Comparison of ENCODE assay signal across 13 cellular contexts in genomic region chr10:71801357-71801756, GRCh38. TPM values are rescaled to one million over a fixed set of nuclear protein-coding genes. Genes with fewer than 3 reads are reported as not detected.
DNase-seq lines count a peak whose midpoint lies in the region; ATAC-seq, FAIRE-seq and TF ChIP-seq lines count a peak whose summit lies in the region.
"Had no signal": no experiment of that assay in that cellular context is flagged by ENCODE, and none has a peak within 500 bp of the region (broad histone marks: within the 10 kb centered on the region; RNA-seq: fewer than 3 reads in every experiment).

No MANE protein-coding gene starts in this region.

- H3K4me2 ChIP-seq in GM12878 (ENCODE audit: control insufficient read depth, insufficient read depth), result peak overlapping the region; percentile 18; the same call in 1 of the 2 replicates

- no peak overlapping the region for H2AFZ ChIP-seq in GM12878 (ENCODE audit: control insufficient read depth, low read depth, low read length)

- ATAC-seq in GM18867 (IDR thresholded peaks at IDR 0.05; ENCODE audit: unreplicated experiment) (peak; percentile 85), GM21717 (IDR thresholded peaks at IDR 0.05; ENCODE audit: unreplicated experiment) (peak; percentile 88), HG03432 (IDR thresholded peaks at IDR 0.05; ENCODE audit: unreplicated experiment) (peak; percentile 90), GM12878 (peak; percentile 95)

- SMC1A ChIA-PET in GM12878 (lab: Charles Lee; ENCODE audit: uncharacterized antibody, unreplicated experiment), result interaction anchor here (0.9 kb wide), 1 partner anchor 35 kb away, joined by 3 read pairs; no protein-coding TSS in a partner anchor

- no peak overlapping the region for H3K9ac ChIP-seq in GM12878 (ENCODE audit: control insufficient read depth, insufficient read depth, low read length)

- H3K4me1 ChIP-seq in GM12878 (ENCODE audit: control insufficient read depth, insufficient read depth, low read length), result peaks cover 14% of the 10 kb centered on the region
- H3K4me1 ChIP-seq: prostate gland had no signal

- H3K4me3 ChIP-seq in GM12878 (no peak overlapping the region), dorsolateral prefrontal cortex (no peak overlapping the region)
- H3K4me3 ChIP-seq: prostate gland had no signal

- TF ChIP-seq RAD21 in GM12878 (IDR thresholded peaks at IDR 0.05; ENCODE audit: insufficient read depth, low read depth, low read length), result no peak

- peak; percentile 95 for FAIRE-seq in GM12878 (lab: Jason Lieb, UNC)

- no peaks in the 10 kb centered on the region for H3K9me3 ChIP-seq in GM12878 (replicated peaks; ENCODE audit: control insufficient read depth, insufficient read depth, low read length)
- H3K9me3 ChIP-seq: prostate gland had no signal

- no peaks in the 10 kb centered on the region for H3K27me3 ChIP-seq in GM12878 (replicated peaks in 1 of 2; ENCODE audit: control insufficient read depth in 2 of 2, insufficient read depth in 2 of 2, low read length in 1 of 2)
- H3K27me3 ChIP-seq in dorsolateral prefrontal cortex, result no peaks in the 10 kb centered on the region

- in situ Hi-C loops in GM12878 (cut with MboI), result no loop called here

- CTCF ChIA-PET in GM12878 (lab: Yijun Ruan, JAX), result interaction anchor here (1.3 kb wide), 3 partner anchors 27 to 95 kb away, joined by 3 to 4 read pairs (median 3); no protein-coding TSS in a partner anchor

- TF ChIP-seq POLR2A in GM12878 (IDR thresholded peaks at IDR 0.05; ENCODE audit: low read depth, low read length), result no peak

- no peaks in the 10 kb centered on the region for H3K36me3 ChIP-seq in GM12878 (ENCODE audit: control insufficient read depth in 2 of 2, insufficient read depth in 2 of 2, low read length in 1 of 2)
- H3K36me3 ChIP-seq: prostate gland had no signal

- H3K27ac ChIP-seq in GM12878 (ENCODE audit: control insufficient read depth, insufficient read depth), result 0 out of 2 replicates have a peak overlapping the region, but pooled peaks have one; percentile 12
- H3K27ac ChIP-seq in dorsolateral prefrontal cortex, result peak overlapping the region in 3 of 59 donors; percentile 18 to 27 (median 24)
- H3K27ac ChIP-seq: prostate gland had no signal

- RAD21 ChIA-PET in GM12878 (lab: Charles Lee; ENCODE audit: unreplicated experiment), result no interaction called here

- TF ChIP-seq CTCF in GM12878 (IDR thresholded peaks at IDR 0.05 in 2 of 3, conservative IDR thresholded peaks at IDR 0.05 in 1 of 3; ENCODE audit: control insufficient read depth in 2 of 3, extremely low read depth in 1 of 3, insufficient read depth in 1 of 3, low read depth in 3 of 3, low read length in 3 of 3) (no peak), dorsolateral prefrontal cortex (IDR thresholded peaks at IDR 0.05 in 54 of 56, conservative IDR thresholded peaks at IDR 0.05 in 2 of 56; ENCODE audit: low read depth in 1 of 56, partially characterized antibody in 56 of 56) (no peak)

- no peaks in the 10 kb centered on the region for H4K20me1 ChIP-seq in GM12878 (ENCODE audit: control insufficient read depth, insufficient read depth)

- intact Hi-C loops in GM12878 (cut with micrococcal nuclease; ENCODE audit: unreplicated experiment) (no loop called here), dorsolateral prefrontal cortex (cut with DNase I) (no loop called here)

- peak; percentile 70 for DNase-seq in GM12878 (ENCODE audit: low read depth, low spot score)
- DNase-seq in AG08395 (ENCODE audit: low spot score), result no peak
- DNase-seq in CD1c-positive myeloid dendritic cell (ENCODE audit: extremely low spot score), result no peak
- no peak for DNase-seq in activated CD4-positive, alpha-beta T cell treated with anti-CD3 and anti-CD28 coated beads, Interleukin-2, amount 50 U/mL, for 48 hours
- DNase-seq in dorsolateral prefrontal cortex, result no peak
- DNase-seq: activated CD4-positive, alpha-beta T cell treated with anti-CD3 and anti-CD28 coated beads, Interleukin-2, amount 50 U/mL, for 4 hours; erythroblast; kidney glomerular epithelial cell; NCI-H1417 had no signal

- no peak for TF ChIP-seq EP300 in GM12878 (IDR thresholded peaks at IDR 0.05; ENCODE audit: borderline replicate concordance in 1 of 2, control insufficient read depth in 1 of 2, low read depth in 2 of 2, low read length in 2 of 2)

- no TSS peak for BruUV-seq in GM12878 (replicated peaks; lab: Mats Ljungman, UMichigan)

- no peaks in the 10 kb centered on the region for H3K79me2 ChIP-seq in GM12878 (ENCODE audit: control insufficient read depth, insufficient read depth, low read length)

- WGBS in GM12878 (ENCODE audit: insufficient coverage, insufficient replicate concordance, low lambda C conversion rate, missing lambda C conversion rate), result 21% methylated on average over 9 of the region's 9 CpGs

- POLR2A ChIA-PET in GM12878 (lab: Charles Lee), result interaction anchor here (0.8 kb wide), 1 partner anchor 15 kb away, joined by 6 read pairs; no protein-coding TSS in a partner anchor

TF ChIP-seq in GM12878, 131 proteins besides CTCF, POLR2A, EP300 and RAD21 (continues in another document):
- TF ChIP-seq MLLT1 (IDR thresholded peaks at IDR 0.05) (no peak), GATAD2B (conservative IDR thresholded peaks at IDR 0.05; ENCODE audit: low read depth) (no peak), DPF2 (IDR thresholded peaks at IDR 0.05) (peak; percentile 25; the same call in 1 of the 2 replicates), ZNF274 (IDR thresholded peaks at IDR 0.05; ENCODE audit: insufficient read depth, insufficient read length) (no peak), NR2C1 (IDR thresholded peaks at IDR 0.05) (no peak), ZNF622 (IDR thresholded peaks at IDR 0.05) (no peak), ATF2 (IDR thresholded peaks at IDR 0.05; ENCODE audit: low read length) (no peak; the same call in 1 of the 2 replicates), RUNX3 (IDR thresholded peaks at IDR 0.05; ENCODE audit: low read length) (no peak; the same call in 1 of the 2 replicates)

RNA-seq across cellular contexts. Expression of gene VSIR, which starts 28.0 kb away (rescaled TPM):
- 68.6 and 75.4 TPM in 2 replicates for total RNA-seq in GM12878 (2013; cell fraction: nucleolus; rRNA removed)
- total RNA-seq in GM12878 (2014; rRNA removed) (8.6 and 14.7 TPM in 2 replicates), GM12878 (2014; rRNA removed; fragmentation: Illumina TruSeq; extraction: Trizol) (5.1 and 5.9 TPM in 2 replicates), GM12878 (2021) (12.1 and 12.5 TPM in 2 replicates), dorsolateral prefrontal cortex (100 to 1,000 TPM in 4 of 120 experiments, 10 to 100 TPM in 116; 23.3 to 173 (median 52.8) TPM)
- 3.6 TPM for polyA plus RNA-seq in GM12878 (2011; ENCODE audit: low read depth)
- polyA plus RNA-seq in GM12878 (2011; rRNA removed) (0.78 and 2.4 TPM in 2 replicates), GM12878 (2014; fragmentation: Illumina TruSeq; extraction: Trizol) (0.76 and 6.3 TPM in 2 replicates), GM12878 (2014; fragmentation: Nextera tagmentation; extraction: Ambion mirVana) (under 1 TPM; 0.19 to 0.24 TPM), GM12878 (2014; rRNA removed) (8.5 and 10.4 TPM in 2 replicates), GM12878 (2016; fragmentation: Nextera tagmentation; extraction: Ambion mirVana) (1 to 10 TPM; 7.0 to 9.2 TPM)
- polyA plus RNA-seq in GM12878 (2011; cell fraction: cytosol; rRNA removed), result 2.7 and 3.3 TPM in 2 replicates
- 5.1 and 6.0 TPM in 2 replicates for polyA plus RNA-seq in GM12878 (2011; cell fraction: nucleus; rRNA removed)
- 9.2 and 12.0 TPM in 2 replicates for polyA plus RNA-seq in GM12878 (2012)
- polyA minus RNA-seq in GM12878 (2011; rRNA and poly(A)+ RNA removed), result 2.6 and 5.9 TPM in 2 replicates
- 0.67 and 0.94 TPM in 2 replicates for polyA minus RNA-seq in GM12878 (2011; cell fraction: cytosol; rRNA and poly(A)+ RNA removed)
- 4.0 and 4.9 TPM in 2 replicates for polyA minus RNA-seq in GM12878 (2011; cell fraction: nucleus; rRNA and poly(A)+ RNA removed)

RNA-seq across cellular contexts. Expression of gene PSAP, which starts 49.7 kb away (rescaled TPM):
- total RNA-seq in GM12878 (2013; cell fraction: nucleolus; rRNA removed), result 269 and 285 TPM in 2 replicates
- total RNA-seq in GM12878 (2014; rRNA removed) (287 and 299 TPM in 2 replicates), GM12878 (2014; rRNA removed; fragmentation: Illumina TruSeq; extraction: Trizol) (178 and 179 TPM in 2 replicates), GM12878 (2021) (336 and 346 TPM in 2 replicates), dorsolateral prefrontal cortex (1,000 to 10,000 TPM; 1,158 to 1,954 (median 1,559) TPM)
- polyA plus RNA-seq in GM12878 (2011; ENCODE audit: low read depth), result 193 TPM
- polyA plus RNA-seq in GM12878 (2011; rRNA removed) (190 and 232 TPM in 2 replicates), GM12878 (2014; fragmentation: Illumina TruSeq; extraction: Trizol) (251 and 258 TPM in 2 replicates), GM12878 (2014; fragmentation: Nextera tagmentation; extraction: Ambion mirVana) (100 to 1,000 TPM; 280 to 312 TPM), GM12878 (2014; rRNA removed) (309 and 310 TPM in 2 replicates), GM12878 (2016; fragmentation: Nextera tagmentation; extraction: Ambion mirVana) (100 to 1,000 TPM; 275 to 291 TPM)
- polyA plus RNA-seq in GM12878 (2011; cell fraction: cytosol; rRNA removed), result 284 and 288 TPM in 2 replicates
- 240 and 286 TPM in 2 replicates for polyA plus RNA-seq in GM12878 (2011; cell fraction: nucleus; rRNA removed)
- 258 and 314 TPM in 2 replicates for polyA plus RNA-seq in GM12878 (2012)
- 185 and 279 TPM in 2 replicates for polyA minus RNA-seq in GM12878 (2011; rRNA and poly(A)+ RNA removed)
- polyA minus RNA-seq in GM12878 (2011; cell fraction: cytosol; rRNA and poly(A)+ RNA removed), result 85.0 and 93.7 TPM in 2 replicates
- 43.9 and 51.0 TPM in 2 replicates for polyA minus RNA-seq in GM12878 (2011; cell fraction: nucleus; rRNA and poly(A)+ RNA removed)
